21 cellular contexts compared by ENCODE assay signal in genomic region chr2:10129490-10129889, GRCh38.
"Had no signal": no experiment of that assay in that cellular context is flagged by ENCODE, and none has a peak within 500 bp of the region (broad histone marks: within the 10 kb centered on the region; RNA-seq: fewer than 3 reads in every experiment).

No MANE protein-coding gene starts in this region.

- H3K36me3 ChIP-seq: gastrocnemius medialis, left lung, sigmoid colon had no signal

- H3K9me3 Mint-ChIP-seq: activated naive CD4-positive, alpha-beta T cell treated with anti-CD3 and anti-CD28 coated beads, Interleukin-2, amount 50 U/mL, for 24 hours; activated T-helper 17 cell treated with anti-CD3 and anti-CD28 coated beads, Interleukin-2, amount 50 U/mL, for 72 hours; brain; central memory CD8-positive, alpha-beta T cell; memory B cell; nephron progenitor cell; T-helper 1 cell treated with Interleukin-12 subunit alpha and Interleukin-12 subunit beta and Interleukin-4 antibody, amounts not matched to agents 30 μg/mL and 1 μg/mL, for 36 hours had no signal

- H3K4me3 Mint-ChIP-seq: activated naive CD4-positive, alpha-beta T cell treated with anti-CD3 and anti-CD28 coated beads, Interleukin-2, amount 50 U/mL, for 24 hours; brain; central memory CD8-positive, alpha-beta T cell; memory B cell; nephron progenitor cell had no signal

- H3K4me3 ChIP-seq: gastrocnemius medialis, heart right ventricle, left lung, sigmoid colon had no signal

- H3K4me1 ChIP-seq: gastrocnemius medialis had no signal

- DNase-seq: activated CD4-positive, alpha-beta T cell treated with anti-CD3 and anti-CD28 coated beads, Interleukin-2, amount 50 U/mL, for 4 hours; activated CD4-positive, CD25-positive, alpha-beta regulatory T cell; amygdala; cortex of kidney; effector CD8-positive, alpha-beta T cell; gastrocnemius medialis; heart right ventricle; islet precursor cell; left lung; nephron progenitor cell; sigmoid colon; stimulated activated CD4-positive, alpha-beta T cell treated with anti-CD3 and anti-CD28 coated beads, Interleukin-12 subunit alpha, Interleukin-12 subunit beta, amount 100 ng/mL, for 4 hours; stimulated activated CD4-positive, alpha-beta T cell treated with anti-CD3 and anti-CD28 coated beads, Interleukin-2, amount 100 ng/mL, for 48 hours; stimulated activated naive CD4-positive, alpha-beta T cell treated with Interleukin-2 at 50 U/mL for 16 hours; trophoblast cell had no signal

- H3K9me3 ChIP-seq: gastrocnemius medialis, heart right ventricle, left lung, sigmoid colon had no signal

- ATAC-seq: activated T-helper 17 cell treated with anti-CD3 and anti-CD28 coated beads, Interleukin-2, amount 50 U/mL, for 72 hours; gastrocnemius medialis; heart right ventricle; left lung had no signal

- H3K27ac Mint-ChIP-seq: activated naive CD4-positive, alpha-beta T cell treated with anti-CD3 and anti-CD28 coated beads, Interleukin-2, amount 50 U/mL, for 24 hours; activated T-helper 17 cell treated with anti-CD3 and anti-CD28 coated beads, Interleukin-2, amount 50 U/mL, for 72 hours; memory B cell; nephron progenitor cell had no signal

- H3K27me3 ChIP-seq: gastrocnemius medialis, heart right ventricle, left lung had no signal

- H3K27ac ChIP-seq: gastrocnemius medialis, heart right ventricle, left lung, sigmoid colon had no signal

- H3K27me3 Mint-ChIP-seq: activated naive CD4-positive, alpha-beta T cell treated with anti-CD3 and anti-CD28 coated beads, Interleukin-2, amount 50 U/mL, for 24 hours; activated T-helper 17 cell treated with anti-CD3 and anti-CD28 coated beads, Interleukin-2, amount 50 U/mL, for 72 hours; central memory CD8-positive, alpha-beta T cell; memory B cell had no signal

- H3K36me3 Mint-ChIP-seq: activated naive CD4-positive, alpha-beta T cell treated with anti-CD3 and anti-CD28 coated beads, Interleukin-2, amount 50 U/mL, for 24 hours; memory B cell had no signal
